In genomic region chr11:133545199-133545709, GRCh38 we compare ENCODE assay signal across 19 cellular contexts. TPM values are rescaled to one million over a fixed set of nuclear protein-coding genes. Genes with fewer than 3 reads are reported as not detected.
A peak's percentile ranks its signal among the peaks of the same experiment; 100 is the strongest.
DNase-seq lines count a peak whose midpoint lies in the region; ATAC-seq and TF ChIP-seq lines count a peak whose summit lies in the region.
"Had no signal": no experiment of that assay in that cellular context is flagged by ENCODE, and none has a peak within 500 bp of the region (broad histone marks: within the 10 kb centered on the region; RNA-seq: fewer than 3 reads in every experiment).

No MANE protein-coding gene starts in this region.

- H3K36me3 ChIP-seq in Panc1 (ENCODE audit: control insufficient read depth, insufficient read depth, low read length) (no peaks in the 10 kb centered on the region), suprapubic skin (no peaks in the 10 kb centered on the region), thyroid gland (no peaks in the 10 kb centered on the region)
- H3K36me3 ChIP-seq: neutrophil, stomach had no signal

- H3K4me3 ChIP-seq in Panc1 (ENCODE audit: low read depth in 2 of 2, low read length in 2 of 2) (no peak overlapping the region), suprapubic skin (no peak overlapping the region), thyroid gland (replicated peaks in 1 of 3) (no peak overlapping the region)
- H3K4me3 ChIP-seq: stomach had no signal

- DNase-seq in ELF-1 (ENCODE audit: low read depth, low spot score) (peak; percentile 38), Panc1 (ENCODE audit: low read depth, low spot score) (no peak), suprapubic skin (ENCODE audit: low spot score in 2 of 2) (no peak), thyroid gland (no peak)
- DNase-seq: activated CD4-positive, alpha-beta T cell treated with anti-CD3 and anti-CD28 coated beads, Interleukin-2, amount 50 U/mL, for 48 hours; activated T-cell treated with anti-CD3 and anti-CD28 coated beads, Interleukin-2, amount 50 U/mL, for 48 hours; KG1; kidney; NCI-H1417; retina; stomach; T-helper 1 cell had no signal

- no peak overlapping the region for H3K27ac ChIP-seq in Panc1 (ENCODE audit: low read length)
- H3K27ac ChIP-seq in suprapubic skin: no peak overlapping the region
- no peak overlapping the region for H3K27ac ChIP-seq in thyroid gland
- H3K27ac ChIP-seq: HL-60, neutrophil, stomach had no signal

- H3K9me3 ChIP-seq in Panc1 (ENCODE audit: control insufficient read depth, insufficient read depth, low read depth, low read length) (no peaks in the 10 kb centered on the region), suprapubic skin (no peaks in the 10 kb centered on the region), thyroid gland (no peaks in the 10 kb centered on the region)
- H3K9me3 ChIP-seq: neutrophil, stomach had no signal

- TF ChIP-seq POLR2A in suprapubic skin (IDR thresholded peaks at IDR 0.05) (no peak), thyroid gland (IDR thresholded peaks at IDR 0.05) (no peak)

- in situ Hi-C loops in Panc1 (cut with HindIII; ENCODE audit: low pct_unique_long_range_greater_than_20kb, low sequenced_read_pairs): no loop called here

- TF ChIP-seq CTCF in Panc1 (IDR thresholded peaks at IDR 0.05) (no peak), suprapubic skin (IDR thresholded peaks at IDR 0.05) (no peak), thyroid gland (IDR thresholded peaks at IDR 0.05) (no peak)

- CTCF ChIA-PET in Panc1 (lab: Charles Lee): no interaction called here

- POLR2A ChIA-PET in Panc1 (lab: Charles Lee): no interaction called here

- 0 out of 2 replicates have a peak, but pooled peaks cover 2% of the 10 kb centered on the region for H3K27me3 ChIP-seq in Panc1 (ENCODE audit: control insufficient read depth, insufficient read depth, low read length)
- no peaks in the 10 kb centered on the region for H3K27me3 ChIP-seq in suprapubic skin
- H3K27me3 ChIP-seq in thyroid gland: no peaks in the 10 kb centered on the region
- H3K27me3 ChIP-seq: neutrophil had no signal

- TF ChIP-seq EP300 in suprapubic skin (IDR thresholded peaks at IDR 0.05): no peak

- intact Hi-C loops in Panc1 (cut with micrococcal nuclease; ENCODE audit: unreplicated experiment) (no loop called here), thyroid gland (cut with DNase I) (no loop called here)

- ATAC-seq in GM18868 (IDR thresholded peaks at IDR 0.05; ENCODE audit: unreplicated experiment) (peak; percentile 64), HG02759 (IDR thresholded peaks at IDR 0.05; ENCODE audit: unreplicated experiment) (peak; percentile 60), Panc1 (0 out of 2 replicates have a peak, but pooled peaks have one; percentile 38), HG02938 (IDR thresholded peaks at IDR 0.05; ENCODE audit: unreplicated experiment) (no peak), GM21526 (IDR thresholded peaks at IDR 0.05; ENCODE audit: low FRiP score, unreplicated experiment) (no peak)

- WGBS in suprapubic skin: 76% methylated on average over 5 of the region's 5 CpGs
- 37 to 55% methylated on average over 5 of the region's 5 CpGs for WGBS in thyroid gland, 2 donors

- H3K4me1 ChIP-seq in Panc1 (ENCODE audit: control insufficient read depth, insufficient read depth, low read length): no peaks in the 10 kb centered on the region
- H3K4me1 ChIP-seq in suprapubic skin: no peaks in the 10 kb centered on the region
- no peaks in the 10 kb centered on the region for H3K4me1 ChIP-seq in thyroid gland

- BruUV-seq in Panc1 (replicated peaks; lab: Mats Ljungman, UMichigan): no TSS peak

RNA-seq across cellular contexts. Expression of gene OPCML, which starts 13.0 kb away (rescaled TPM):
- not detected for total RNA-seq in Panc1 (2021; ENCODE audit: unreplicated experiment)
- polyA plus RNA-seq in Panc1 (2012; ENCODE audit: insufficient read length): not detected
- total RNA-seq in suprapubic skin: under 1 TPM in 1 of 4 donors, not detected in 3; 0.15 TPM
- under 1 TPM in 1 of 4 donors, not detected in 3; 0.33 TPM for total RNA-seq in thyroid gland
- total RNA-seq: epithelial cell of proximal tubule had no signal

Comparison
In these comparisons a context has a peak if more than half of its experiments do, and no peak if none do; other contexts are left out.
1. ATAC-seq: peak in GM18868 (single experiment), HG02759 (single experiment) and Panc1 (single experiment); none in HG02938 (single experiment) and GM21526 (single experiment).